1 cellular context compared by ENCODE assay signal in genomic region chr21:43775795-43776430, GRCh38.
A peak's percentile ranks its signal among the peaks of the same experiment; 100 is the strongest.
TF ChIP-seq lines count a peak whose summit lies in the region.

CSTB (minus strand) TSS chr21:43776308; CDS start chr21:43776269, 39 bp downstream.

TF ChIP-seq in HepG2, 621 proteins besides CTCF, POLR2A, EP300 and RAD21 (continued from another document and continues in another):
- TF ChIP-seq GMEB1 (CRISPR knock-in tag; IDR thresholded peaks at IDR 0.05; ENCODE audit: borderline replicate concordance) (no peak), ZNF460 (CRISPR knock-in tag; IDR thresholded peaks at IDR 0.05; ENCODE audit: borderline replicate concordance) (no peak), DZIP1 (CRISPR knock-in tag; IDR thresholded peaks at IDR 0.05) (no peak), GABPA (IDR thresholded peaks at IDR 0.05; ENCODE audit: low read depth, low read length) (no peak), GABPA (CRISPR knock-in tag; IDR thresholded peaks at IDR 0.05; ENCODE audit: low read depth) (no peak), YY1 (IDR thresholded peaks at IDR 0.05; ENCODE audit: insufficient read depth, insufficient replicate concordance, low read depth, low read length) (no peak), ZKSCAN5 (CRISPR knock-in tag; IDR thresholded peaks at IDR 0.05) (no peak), ZNF670 (CRISPR knock-in tag; IDR thresholded peaks at IDR 0.05; ENCODE audit: borderline replicate concordance) (no peak; the same call in 1 of the 2 replicates), ZNF790 (CRISPR knock-in tag; IDR thresholded peaks at IDR 0.05; ENCODE audit: borderline replicate concordance) (peak; percentile 45; the same call in 1 of the 2 replicates), FOXK1 (CRISPR knock-in tag; IDR thresholded peaks at IDR 0.05; ENCODE audit: borderline replicate concordance, low read depth) (no peak), SNAI1 (CRISPR knock-in tag; IDR thresholded peaks at IDR 0.05; ENCODE audit: borderline replicate concordance) (no peak), AGO1 (IDR thresholded peaks at IDR 0.05; ENCODE audit: low read depth, low read length, poor library complexity, severe bottlenecking) (no peak), GLI4 (CRISPR knock-in tag; IDR thresholded peaks at IDR 0.05; ENCODE audit: borderline replicate concordance) (no peak), ZBTB2 (CRISPR knock-in tag; IDR thresholded peaks at IDR 0.05; ENCODE audit: low read depth) (no peak), PAXIP1 (CRISPR knock-in tag; conservative IDR thresholded peaks at IDR 0.05) (peak; percentile 30; the same call in 1 of the 2 replicates), FOXO4 (CRISPR knock-in tag; conservative IDR thresholded peaks at IDR 0.05) (no peak), EZH2 (conservative IDR thresholded peaks at IDR 0.05; ENCODE audit: low read depth, low read length) (no peak), THAP9 (CRISPR knock-in tag; IDR thresholded peaks at IDR 0.05; ENCODE audit: borderline replicate concordance) (no peak), DMTF1 (CRISPR knock-in tag; IDR thresholded peaks at IDR 0.05) (no peak), MAFG (CRISPR knock-in tag; IDR thresholded peaks at IDR 0.05) (no peak), GTF2F1 (IDR thresholded peaks at IDR 0.05; ENCODE audit: low read length) (no peak), PHF8 (CRISPR knock-in tag; IDR thresholded peaks at IDR 0.05) (peak; percentile 90), GLMP (CRISPR knock-in tag; IDR thresholded peaks at IDR 0.05; ENCODE audit: borderline replicate concordance) (no peak), CAMTA2 (CRISPR knock-in tag; IDR thresholded peaks at IDR 0.05; ENCODE audit: borderline replicate concordance) (no peak), SRSF4 (IDR thresholded peaks at IDR 0.05; ENCODE audit: low read depth, low read length, poor library complexity, severe bottlenecking) (no peak), PBX2 (CRISPR knock-in tag; IDR thresholded peaks at IDR 0.05) (no peak), FOXK2 (IDR thresholded peaks at IDR 0.05) (no peak), NR2F2 (IDR thresholded peaks at IDR 0.05; ENCODE audit: borderline replicate concordance, low read depth) (no peak), SNAPC4 (CRISPR knock-in tag; IDR thresholded peaks at IDR 0.05) (no peak)
